9 cellular contexts compared by ENCODE assay signal in the genomic region with DNA sequence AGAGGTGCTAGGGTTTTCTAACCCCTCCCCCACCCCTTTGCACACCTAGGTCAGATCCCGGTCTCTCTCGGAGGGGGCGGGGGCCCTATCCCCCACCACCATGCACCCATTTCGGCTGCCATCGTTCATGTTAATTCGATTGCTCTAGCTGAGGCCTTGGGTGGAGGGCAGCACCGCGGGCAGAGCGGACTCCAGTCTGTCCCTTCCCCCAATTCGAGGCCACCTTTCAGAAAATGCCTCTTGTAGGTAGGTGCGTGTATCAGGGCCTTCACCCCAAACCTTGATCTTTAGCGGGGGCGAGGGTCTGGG. TPM values are rescaled to one million over a fixed set of nuclear protein-coding genes. Genes with fewer than 3 reads are reported as not detected.
DNase-seq lines count a peak whose midpoint lies in the region; TF ChIP-seq lines count a peak whose summit lies in the region.
"Had no signal": no experiment of that assay in that cellular context is flagged by ENCODE, and none has a peak within 500 bp of the region (broad histone marks: within the 10 kb centered on the region; RNA-seq: fewer than 3 reads in every experiment).

No MANE protein-coding gene starts in this region.

- CTCF ChIA-PET in Caco-2 (lab: Charles Lee) (interaction anchor here (0.5 to 1.2 kb wide), 8 partner anchors 10 to 103 kb away, joined by 3 to 7 read pairs (median 4); partner anchors contain the start of genes ADAM15 and KRTCAP2), RWPE1 (lab: Yijun Ruan, JAX) (interaction anchor here (0.6 to 1.9 kb wide), 5 partner anchors 10 to 28 kb away, joined by 3 to 6 read pairs (median 4); no protein-coding TSS in a partner anchor)

- peak overlapping the region; percentile 67 for H3K4me2 ChIP-seq in trophoblast cell (ENCODE audit: low read length)

- POLR2A ChIA-PET in Caco-2 (lab: Charles Lee), result no interaction called here
- POLR2A ChIA-PET in RWPE1 (lab: Yijun Ruan, JAX; ENCODE audit: low non-redundant PET), result interaction anchor here (1.1 kb wide), 1 partner anchor 9 kb away, joined by 3 read pairs; the partner anchor contains the start of gene EFNA3

- H3K27ac ChIP-seq in RWPE1 (peak overlapping the region; percentile 85), trophoblast cell (ENCODE audit: low read depth, low read length) (no peak overlapping the region)

- WGBS in trophoblast cell (ENCODE audit: extremely low coverage, insufficient coverage, insufficient read length), result no CpG with 5 or more reads among the region's 13 CpGs

- no peak overlapping the region for H3K27ac Mint-ChIP-seq in Caco-2 (ENCODE audit: unreplicated experiment)

- H3K4me1 ChIP-seq in Caco-2 (peaks cover 20% of the 10 kb centered on the region), trophoblast cell (ENCODE audit: control insufficient read depth in 1 of 2, insufficient read depth in 2 of 2, low read length in 2 of 2) (peaks cover 4 to 10% of the 10 kb centered on the region in 2 experiments)

- no peak overlapping the region for H3K23ac ChIP-seq in trophoblast cell (ENCODE audit: low read length)

- H3K4me1 Mint-ChIP-seq in Caco-2 (ENCODE audit: low read depth, unreplicated experiment), result peaks cover 5% of the 10 kb centered on the region

- H4K12ac ChIP-seq in trophoblast cell (ENCODE audit: low read depth, low read length), result no peak overlapping the region

- DNase-seq in Caco-2 (no peak), RWPE1 (ENCODE audit: low spot score) (no peak), fibroblast of mammary gland (ENCODE audit: low read depth) (no peak), trophoblast cell (no peak), SKM-1 treated with dmso at 0.1 percent for 144 hours (lab: John Stamatoyannopoulos, UW; ENCODE audit: unreplicated experiment) (no peak), GM19238 (ENCODE audit: insufficient read length, low spot score) (no peak), NCI-H1436 (lab: John Stamatoyannopoulos, UW) (no peak)
- no peak for DNase-seq in activated naive CD4-positive, alpha-beta T cell treated with anti-CD3 and anti-CD28 coated beads, Interleukin-2, amount 50 U/mL, for 16 hours

- H3K18ac ChIP-seq in trophoblast cell (ENCODE audit: low read length), result no peak overlapping the region

- H2AK5ac ChIP-seq in trophoblast cell (ENCODE audit: low read length), result no peak overlapping the region

- no peak overlapping the region for H2BK120ac ChIP-seq in trophoblast cell (ENCODE audit: insufficient read depth, low read length, poor library complexity)

- H3K9me3 Mint-ChIP-seq in Caco-2 (ENCODE audit: unreplicated experiment), result no peaks in the 10 kb centered on the region

- peaks cover 12% of the 10 kb centered on the region for H3K36me3 Mint-ChIP-seq in Caco-2 (ENCODE audit: insufficient read depth, unreplicated experiment)

- no TSS peak for BruUV-seq in Caco-2 (replicated peaks; lab: Mats Ljungman, UMichigan)

- H2AFZ ChIP-seq in trophoblast cell (ENCODE audit: insufficient read depth, low read length, poor library complexity), result no peak overlapping the region

- TF ChIP-seq CTCF in Caco-2 (IDR thresholded peaks at IDR 0.05; ENCODE audit: insufficient read depth in 1 of 2, low read depth in 1 of 2, low read length in 1 of 2, severe bottlenecking in 1 of 2, unreplicated experiment in 1 of 2) (no peak), RWPE1 (conservative IDR thresholded peaks at IDR 0.05; ENCODE audit: low read depth) (no peak), fibroblast of mammary gland (conservative IDR thresholded peaks at IDR 0.05; ENCODE audit: control insufficient read depth, insufficient read depth, low read depth, low read length) (no peak)

- no peak overlapping the region for H3K14ac ChIP-seq in trophoblast cell (ENCODE audit: low read length)

- peak overlapping the region; percentile 49 for H3K9ac ChIP-seq in trophoblast cell (ENCODE audit: low read length)

- H4K91ac ChIP-seq in trophoblast cell (ENCODE audit: low read depth, low read length), result no peak overlapping the region

- no peak overlapping the region for H2BK12ac ChIP-seq in trophoblast cell (ENCODE audit: low read length)

- no peak overlapping the region for H2BK5ac ChIP-seq in trophoblast cell (ENCODE audit: low read depth, low read length, poor library complexity)

- H3K36me3 ChIP-seq in Caco-2 (ENCODE audit: control insufficient read depth, insufficient read depth, low read length) (peaks cover 2% of the 10 kb centered on the region; the same call in 1 of the 2 replicates), trophoblast cell (ENCODE audit: control insufficient read depth in 1 of 2, insufficient read depth in 2 of 2, low read length in 2 of 2) (peaks cover 23 to 25% of the 10 kb centered on the region in 2 experiments)
- H3K36me3 ChIP-seq: adrenal gland had no signal

- H3K4me3 ChIP-seq in Caco-2 (ENCODE audit: low read depth, low read length) (peak overlapping the region; percentile 30), fibroblast of mammary gland (ENCODE audit: control insufficient read depth, low read depth, low read length) (peak overlapping the region; percentile 53), trophoblast cell (ENCODE audit: low read depth, low read length) (peak overlapping the region; percentile 14)

- peak overlapping the region; percentile 20 for H3K4me3 Mint-ChIP-seq in Caco-2 (ENCODE audit: unreplicated experiment)

- no peak overlapping the region for H4K8ac ChIP-seq in trophoblast cell (ENCODE audit: low read depth, low read length)

- intact Hi-C loops in Caco-2 (cut with micrococcal nuclease; ENCODE audit: unreplicated experiment), result loop anchor here (1.0 kb wide), 1 partner anchor 14 kb away; no protein-coding TSS in a partner anchor

- H3K79me2 ChIP-seq in trophoblast cell (ENCODE audit: control insufficient read depth, insufficient read depth, low read length, poor library complexity), result no peaks in the 10 kb centered on the region

- H3K27me3 ChIP-seq in Caco-2 (replicated peaks; ENCODE audit: control insufficient read depth, insufficient read depth, low read length) (no peaks in the 10 kb centered on the region), trophoblast cell (ENCODE audit: insufficient read depth, low read length) (peaks cover 21% of the 10 kb centered on the region)
- H3K27me3 ChIP-seq: adrenal gland had no signal

- no peaks in the 10 kb centered on the region for H3K79me1 ChIP-seq in trophoblast cell (ENCODE audit: low read length)

- no peak overlapping the region for H3K4ac ChIP-seq in trophoblast cell (ENCODE audit: low read depth, low read length)

- no peaks in the 10 kb centered on the region for H3K9me3 ChIP-seq in Caco-2
- H3K9me3 ChIP-seq in trophoblast cell (ENCODE audit: insufficient read depth, low read depth, low read length), result peaks cover 5% of the 10 kb centered on the region
- H3K9me3 ChIP-seq: adrenal gland had no signal

- no peaks in the 10 kb centered on the region for H3K27me3 Mint-ChIP-seq in Caco-2 (ENCODE audit: insufficient read depth, unreplicated experiment)

RNA-seq across cellular contexts. Expression of gene EFNA4, which starts 6.8 kb away (rescaled TPM):
- 13.8 and 16.0 TPM in 2 replicates for total RNA-seq in Caco-2 (2022)
- 16.4 and 16.6 TPM in 2 replicates for polyA plus RNA-seq in trophoblast cell (2013)

RNA-seq across cellular contexts. Expression of gene EFNA3, which starts 8.3 kb away (rescaled TPM):
- total RNA-seq in Caco-2 (2022), result 3.4 and 3.5 TPM in 2 replicates
- 2.5 and 2.7 TPM in 2 replicates for polyA plus RNA-seq in trophoblast cell (2013)

RNA-seq across cellular contexts. Expression of gene ADAM15, which starts 19.2 kb away (rescaled TPM):
- total RNA-seq in Caco-2 (2022), result 44.0 and 48.2 TPM in 2 replicates
- 16.6 and 17.0 TPM in 2 replicates for polyA plus RNA-seq in trophoblast cell (2013)

RNA-seq across cellular contexts. Expression of gene DCST1, which starts 36.7 kb away (rescaled TPM):
- total RNA-seq in Caco-2 (2022), result 0.32 TPM in 1 of 2 replicates, not detected in the other
- polyA plus RNA-seq in trophoblast cell (2013), result 0.22 and 0.26 TPM in 2 replicates
- total RNA-seq: adrenal gland had no signal
- polyA plus RNA-seq: adrenal gland had no signal

RNA-seq across cellular contexts. Expression of gene DCST2, which starts 36.8 kb away (rescaled TPM):
- 0.26 and 0.61 TPM in 2 replicates for total RNA-seq in Caco-2 (2022)
- polyA plus RNA-seq in trophoblast cell (2013), result 0.55 and 0.56 TPM in 2 replicates
